ENCODE assay signal across 16 cellular contexts in the genomic region with DNA sequence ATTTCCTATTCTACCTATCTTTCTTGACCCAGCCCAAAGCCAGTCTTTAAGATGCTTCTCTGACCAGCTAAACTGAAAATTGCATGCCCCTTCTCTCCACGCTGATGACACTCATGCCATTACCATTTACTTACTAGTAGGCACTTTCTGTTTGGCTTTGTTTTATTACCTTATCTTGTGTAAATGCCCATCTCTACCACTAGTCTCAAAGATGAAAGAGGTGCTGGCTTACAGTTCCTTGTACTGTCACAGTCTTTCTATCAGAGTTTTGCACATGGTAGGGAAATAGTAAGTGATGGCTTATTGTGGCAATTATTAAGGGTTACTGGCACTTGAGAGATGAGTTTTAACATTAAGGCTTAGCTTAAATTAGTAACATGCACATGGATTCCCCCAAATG.
DNase-seq lines count a peak whose midpoint lies in the region; ATAC-seq and TF ChIP-seq lines count a peak whose summit lies in the region.
"Had no signal": no experiment of that assay in that cellular context is flagged by ENCODE, and none has a peak within 500 bp of the region (broad histone marks: within the 10 kb centered on the region; RNA-seq: fewer than 3 reads in every experiment).

No MANE protein-coding gene starts in this region.

- TF ChIP-seq CTCF in GM12872 (IDR thresholded peaks at IDR 0.05; ENCODE audit: insufficient read depth, low read depth, low read length) (0 out of 3 replicates have a peak, but pooled peaks have one; percentile 4), HCT116 (IDR thresholded peaks at IDR 0.05 in 2 of 3, conservative IDR thresholded peaks at IDR 0.05 in 1 of 3; ENCODE audit: borderline replicate concordance in 1 of 3, insufficient read depth in 1 of 3, low read depth in 2 of 3, low read length in 2 of 3) (peak in 2 of 3 experiments; percentile 37 to 53; a peak in 4 of 6 replicates), PC-3 (conservative IDR thresholded peaks at IDR 0.05; ENCODE audit: low read depth, low read length) (no peak; the same call in 1 of the 2 replicates), hepatocyte (IDR thresholded peaks at IDR 0.05; ENCODE audit: poor library complexity) (peak; percentile 9)

- RAD21 ChIA-PET in HCT116 (lab: Charles Lee; ENCODE audit: low non-redundant PET in 1 of 2, low total read pairs in 2 of 2, uncharacterized antibody in 2 of 2, unreplicated experiment in 2 of 2): no interaction called here

- H3K9me3 ChIP-seq in HCT116 (ENCODE audit: control insufficient read depth in 1 of 2, insufficient read depth in 1 of 2, low read depth in 1 of 2, low read length in 2 of 2) (no peaks in the 10 kb centered on the region), PC-3 (ENCODE audit: low read length) (no peaks in the 10 kb centered on the region), hepatocyte (ENCODE audit: low read depth) (no peaks in the 10 kb centered on the region)

- H3K27ac ChIP-seq in HCT116 (ENCODE audit: low read depth, low read length) (no peak overlapping the region), PC-3 (ENCODE audit: low read length) (no peak overlapping the region), hepatocyte (no peak overlapping the region)
- H3K27ac ChIP-seq: left ventricle myocardium inferior had no signal

- WGBS in hepatocyte (ENCODE audit: low lambda C conversion rate, missing lambda C conversion rate): 74% methylated on average over 1 of the region's 1 CpG

- H3K4me2 ChIP-seq in HCT116 (ENCODE audit: low read length): no peak overlapping the region
- no peak overlapping the region for H3K4me2 ChIP-seq in PC-3 (ENCODE audit: low read length)
- no peak overlapping the region for H3K4me2 ChIP-seq in hepatocyte

- H3K4me3 ChIP-seq in HCT116 (replicated peaks in 1 of 2; ENCODE audit: low read depth in 1 of 2, low read length in 2 of 2): no peak overlapping the region
- no peak overlapping the region for H3K4me3 ChIP-seq in PC-3 (ENCODE audit: low read length)
- H3K4me3 ChIP-seq in hepatocyte: no peak overlapping the region
- H3K4me3 ChIP-seq: left ventricle myocardium inferior had no signal

- H3K79me2 ChIP-seq in HCT116 (ENCODE audit: insufficient read depth, low read length) (no peaks in the 10 kb centered on the region), PC-3 (ENCODE audit: low read length) (no peaks in the 10 kb centered on the region), hepatocyte (no peaks in the 10 kb centered on the region)

- intact Hi-C loops in HCT116 (cut with micrococcal nuclease) (no loop called here), PC-3 (cut with micrococcal nuclease) (no loop called here)

- H3K9ac ChIP-seq in HCT116 (ENCODE audit: low read length): no peak overlapping the region
- no peak overlapping the region for H3K9ac ChIP-seq in PC-3 (ENCODE audit: low read length)

- DNase-seq in HCT116 (ENCODE audit: low read depth, low spot score): no peak
- peak; percentile 9 for DNase-seq in PC-3
- no peak for DNase-seq in hepatocyte (ENCODE audit: low spot score)
- DNase-seq in NCI-H128 (lab: John Stamatoyannopoulos, UW; ENCODE audit: unreplicated experiment): no peak
- DNase-seq: activated CD4-positive, alpha-beta T cell treated with anti-CD3 and anti-CD28 coated beads for 4 hours; activated T-cell treated with anti-CD3 and anti-CD28 coated beads, Interleukin-2, amount 50 U/mL, for 24 hours; HCEC 1CT; left ventricle myocardium inferior; naive thymus-derived CD8-positive, alpha-beta T cell; NCI-H1092 treated with DMSO at 0.1 percent for 48 hours; NCI-H226; stimulated activated CD4-positive, alpha-beta T cell treated with anti-CD3 and anti-CD28 coated beads, Interleukin-4, amount 100 ng/mL, for 24 hours had no signal

- TF ChIP-seq RAD21 in HCT116 (IDR thresholded peaks at IDR 0.05; ENCODE audit: low read depth): no peak

- no peaks in the 10 kb centered on the region for H3K4me1 ChIP-seq in HCT116 (ENCODE audit: control insufficient read depth in 1 of 2, insufficient read depth in 2 of 2, low read length in 2 of 2)
- H3K4me1 ChIP-seq in PC-3 (ENCODE audit: insufficient read depth, low read length): no peaks in the 10 kb centered on the region
- no peaks in the 10 kb centered on the region for H3K4me1 ChIP-seq in hepatocyte (ENCODE audit: insufficient read depth)
- H3K4me1 ChIP-seq: left ventricle myocardium inferior had no signal

- ATAC-seq in HCT116 (peak; percentile 73), PC-3 (no peak), GM19328 (IDR thresholded peaks at IDR 0.05; ENCODE audit: unreplicated experiment) (no peak), GM18517 (IDR thresholded peaks at IDR 0.05; ENCODE audit: unreplicated experiment) (no peak)
- ATAC-seq: naive thymus-derived CD8-positive, alpha-beta T cell; sciatic nerve had no signal

- no peaks in the 10 kb centered on the region for H3K9me2 ChIP-seq in HCT116 (ENCODE audit: insufficient read depth)
- H3K9me2 ChIP-seq in PC-3 (replicated peaks; ENCODE audit: low read length): no peaks in the 10 kb centered on the region
- H3K9me2 ChIP-seq in hepatocyte (replicated peaks; ENCODE audit: insufficient read depth): no peaks in the 10 kb centered on the region

- POLR2A ChIA-PET in HCT116 (lab: Charles Lee) (no interaction called here), PC-3 (lab: Charles Lee; ENCODE audit: unreplicated experiment) (no interaction called here)

- CTCF ChIA-PET in HCT116 (lab: Charles Lee) (no interaction called here), PC-3 (lab: Charles Lee) (no interaction called here)

- no peaks in the 10 kb centered on the region for H3F3A ChIP-seq in PC-3 (ENCODE audit: low read length, unreplicated experiment)

- H4K20me1 ChIP-seq in HCT116 (ENCODE audit: insufficient read depth) (no peaks in the 10 kb centered on the region), PC-3 (ENCODE audit: low read length) (no peaks in the 10 kb centered on the region), hepatocyte (ENCODE audit: insufficient read depth, poor library complexity, severe bottlenecking) (no peaks in the 10 kb centered on the region)

- no peak for TF ChIP-seq POLR2A in HCT116 (IDR thresholded peaks at IDR 0.05; ENCODE audit: borderline replicate concordance, extremely low read depth, insufficient read depth, insufficient read length)

- H3K36me3 ChIP-seq in HCT116 (ENCODE audit: control insufficient read depth in 1 of 2, insufficient read depth in 2 of 2, low read length in 2 of 2) (no peaks in the 10 kb centered on the region), PC-3 (ENCODE audit: low read depth, low read length) (no peaks in the 10 kb centered on the region), hepatocyte (replicated peaks; ENCODE audit: insufficient read depth, low read depth) (no peaks in the 10 kb centered on the region)
- H3K36me3 ChIP-seq: left ventricle myocardium inferior had no signal

- H3K27me3 ChIP-seq in HCT116 (ENCODE audit: insufficient read depth, low read length) (no peaks in the 10 kb centered on the region), PC-3 (ENCODE audit: low read length) (no peaks in the 10 kb centered on the region), hepatocyte (no peaks in the 10 kb centered on the region)

- BruUV-seq in HCT116 (replicated peaks; lab: Mats Ljungman, UMichigan) (no TSS peak), PC-3 (replicated peaks; lab: Mats Ljungman, UMichigan) (no TSS peak)

- H2AFZ ChIP-seq in HCT116 (ENCODE audit: low read depth, low read length, poor library complexity, severe bottlenecking): no peak overlapping the region
- no peak overlapping the region for H2AFZ ChIP-seq in PC-3 (ENCODE audit: low read length)
- no peak overlapping the region for H2AFZ ChIP-seq in hepatocyte

TF ChIP-seq in HCT116, 20 proteins besides CTCF, POLR2A, EP300 and RAD21:
- TF ChIP-seq, protein P1, sequence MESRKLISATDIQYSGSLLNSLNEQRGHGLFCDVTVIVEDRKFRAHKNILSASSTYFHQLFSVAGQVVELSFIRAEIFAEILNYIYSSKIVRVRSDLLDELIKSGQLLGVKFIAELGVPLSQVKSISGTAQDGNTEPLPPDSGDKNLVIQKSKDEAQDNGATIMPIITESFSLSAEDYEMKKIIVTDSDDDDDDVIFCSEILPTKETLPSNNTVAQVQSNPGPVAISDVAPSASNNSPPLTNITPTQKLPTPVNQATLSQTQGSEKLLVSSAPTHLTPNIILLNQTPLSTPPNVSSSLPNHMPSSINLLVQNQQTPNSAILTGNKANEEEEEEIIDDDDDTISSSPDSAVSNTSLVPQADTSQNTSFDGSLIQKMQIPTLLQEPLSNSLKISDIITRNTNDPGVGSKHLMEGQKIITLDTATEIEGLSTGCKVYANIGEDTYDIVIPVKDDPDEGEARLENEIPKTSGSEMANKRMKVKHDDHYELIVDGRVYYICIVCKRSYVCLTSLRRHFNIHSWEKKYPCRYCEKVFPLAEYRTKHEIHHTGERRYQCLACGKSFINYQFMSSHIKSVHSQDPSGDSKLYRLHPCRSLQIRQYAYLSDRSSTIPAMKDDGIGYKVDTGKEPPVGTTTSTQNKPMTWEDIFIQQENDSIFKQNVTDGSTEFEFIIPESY (IDR thresholded peaks at IDR 0.05; ENCODE audit: extremely low read depth, insufficient replicate concordance, low read length): no peak
- TF ChIP-seq ZFX (IDR thresholded peaks at IDR 0.05) (no peak), ATF3 (IDR thresholded peaks at IDR 0.05) (no peak), SP1 (IDR thresholded peaks at IDR 0.05; ENCODE audit: low read depth) (no peak), YY1 (IDR thresholded peaks at IDR 0.05; ENCODE audit: extremely low read depth, insufficient replicate concordance, low read depth, low read length) (no peak), TCF7L2 (IDR thresholded peaks at IDR 0.05; ENCODE audit: borderline replicate concordance, extremely low read depth, insufficient read depth, insufficient read length) (peak; percentile 18), POLR2AphosphoS5 (IDR thresholded peaks at IDR 0.05; ENCODE audit: low read depth, low read length) (no peak)
TF ChIP-seq in HCT116: peak in this region for 1.
